Comparison of ENCODE assay signal across 1 cellular context in the genomic region with DNA sequence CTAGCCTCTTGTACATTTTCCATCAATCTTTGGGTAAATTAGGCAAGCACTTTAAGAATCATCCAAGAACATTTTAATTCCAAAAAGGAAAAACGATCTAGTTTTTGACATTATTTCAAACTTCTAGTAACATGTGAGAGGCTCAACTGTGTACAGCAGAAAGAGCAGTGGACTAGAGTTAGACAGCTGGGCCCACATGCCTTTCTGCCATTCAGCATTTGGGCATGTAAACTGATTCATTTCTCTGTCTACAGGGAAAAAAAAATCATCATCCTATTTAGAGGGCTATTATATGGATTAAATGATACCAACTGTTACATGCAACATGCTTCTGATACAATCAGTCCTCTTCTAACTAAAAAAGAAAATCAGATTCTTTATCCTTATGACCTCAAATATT.
TF ChIP-seq lines count a peak whose summit lies in the region.

No MANE protein-coding gene starts in this region.

TF ChIP-seq in HepG2, 621 proteins besides CTCF, POLR2A, EP300 and RAD21:
- TF ChIP-seq SOX13 (IDR thresholded peaks at IDR 0.05) (no peak), SOX13 (CRISPR knock-in tag; conservative IDR thresholded peaks at IDR 0.05 in 1 of 2, IDR thresholded peaks at IDR 0.05 in 1 of 2) (no peak), BRD4 (CRISPR knock-in tag; IDR thresholded peaks at IDR 0.05) (no peak), RCOR2 (CRISPR knock-in tag; IDR thresholded peaks at IDR 0.05) (no peak), ZNF329 (CRISPR knock-in tag; IDR thresholded peaks at IDR 0.05; ENCODE audit: low read depth) (no peak), ZNF530 (CRISPR knock-in tag; IDR thresholded peaks at IDR 0.05; ENCODE audit: low read depth) (no peak), SMAD3 (CRISPR knock-in tag; IDR thresholded peaks at IDR 0.05) (no peak), ZNF296 (CRISPR knock-in tag; conservative IDR thresholded peaks at IDR 0.05) (no peak), MIER3 (CRISPR knock-in tag; IDR thresholded peaks at IDR 0.05; ENCODE audit: borderline replicate concordance) (no peak), AGO2 (optimal IDR thresholded peaks at IDR 0.05; ENCODE audit: low read depth, low read length) (no peak)
- TF ChIP-seq, protein P1, sequence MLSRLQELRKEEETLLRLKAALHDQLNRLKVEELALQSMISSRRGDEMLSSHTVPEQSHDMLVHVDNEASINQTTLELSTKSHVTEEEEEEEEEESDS (CRISPR knock-in tag; IDR thresholded peaks at IDR 0.05; ENCODE audit: borderline replicate concordance), result no peak
